1 cellular context compared by ENCODE assay signal in the genomic region with DNA sequence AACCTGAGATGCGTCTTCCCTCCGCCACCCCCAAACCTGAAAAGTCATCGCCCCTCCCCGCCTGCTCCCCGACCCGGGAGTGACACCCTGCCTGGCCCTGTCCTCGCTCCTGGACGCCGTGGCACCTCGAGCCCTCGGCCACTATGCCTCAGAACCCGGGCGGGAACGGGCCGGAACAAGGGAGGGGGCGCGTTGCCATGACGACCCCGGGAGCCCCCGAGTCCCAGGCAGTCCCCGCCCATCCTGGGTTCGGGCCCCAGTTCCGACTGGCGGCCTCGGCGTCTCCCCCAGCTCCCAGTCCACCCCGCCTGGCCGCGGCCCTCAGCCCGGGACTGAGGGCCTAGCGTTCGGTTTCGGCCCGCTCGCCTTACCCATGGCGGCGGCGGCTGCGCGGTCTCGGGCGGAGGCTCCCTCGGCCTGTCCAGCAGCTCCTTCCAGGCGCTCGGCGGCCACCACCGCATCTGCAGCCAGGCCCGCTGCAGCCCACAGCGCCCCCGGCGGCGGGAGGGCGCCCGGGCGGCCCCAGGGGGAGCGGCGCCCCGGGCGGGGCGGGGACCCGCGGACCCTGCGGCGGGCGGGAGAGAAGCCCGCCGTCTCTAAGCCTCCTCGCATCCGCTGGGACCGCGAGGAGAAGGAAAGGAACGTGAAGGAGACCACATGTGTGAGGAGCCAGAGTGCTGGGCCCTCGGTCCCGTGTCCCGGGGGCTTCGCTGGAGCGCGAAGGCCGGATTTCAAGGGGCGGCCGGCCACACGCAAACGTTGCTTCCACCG.
TF ChIP-seq lines count a peak whose summit lies in the region.

A gene with protein sequence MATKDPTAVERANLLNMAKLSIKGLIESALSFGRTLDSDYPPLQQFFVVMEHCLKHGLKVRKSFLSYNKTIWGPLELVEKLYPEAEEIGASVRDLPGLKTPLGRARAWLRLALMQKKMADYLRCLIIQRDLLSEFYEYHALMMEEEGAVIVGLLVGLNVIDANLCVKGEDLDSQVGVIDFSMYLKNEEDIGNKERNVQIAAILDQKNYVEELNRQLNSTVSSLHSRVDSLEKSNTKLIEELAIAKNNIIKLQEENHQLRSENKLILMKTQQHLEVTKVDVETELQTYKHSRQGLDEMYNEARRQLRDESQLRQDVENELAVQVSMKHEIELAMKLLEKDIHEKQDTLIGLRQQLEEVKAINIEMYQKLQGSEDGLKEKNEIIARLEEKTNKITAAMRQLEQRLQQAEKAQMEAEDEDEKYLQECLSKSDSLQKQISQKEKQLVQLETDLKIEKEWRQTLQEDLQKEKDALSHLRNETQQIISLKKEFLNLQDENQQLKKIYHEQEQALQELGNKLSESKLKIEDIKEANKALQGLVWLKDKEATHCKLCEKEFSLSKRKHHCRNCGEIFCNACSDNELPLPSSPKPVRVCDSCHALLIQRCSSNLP (minus strand): TSS at position 463 of the 771 bp plus-strand sequence. CDS start 88 bp downstream, at position 375.

TF ChIP-seq in HepG2, 621 proteins besides CTCF, POLR2A, EP300 and RAD21 (continued from another document and continues in another):
- TF ChIP-seq FOXO1 (CRISPR knock-in tag; IDR thresholded peaks at IDR 0.05) (no peak), KAT8 (CRISPR knock-in tag; IDR thresholded peaks at IDR 0.05) (no peak), AGO2 (optimal IDR thresholded peaks at IDR 0.05; ENCODE audit: low read depth, low read length) (peak; percentile 84), ZFP37 (CRISPR knock-in tag; IDR thresholded peaks at IDR 0.05; ENCODE audit: borderline replicate concordance) (no peak), ZBTB43 (CRISPR knock-in tag; conservative IDR thresholded peaks at IDR 0.05) (no peak), MZF1 (CRISPR knock-in tag; IDR thresholded peaks at IDR 0.05; ENCODE audit: borderline replicate concordance) (no peak), BRD4 (CRISPR knock-in tag; IDR thresholded peaks at IDR 0.05) (0 out of 2 replicates have a peak, but pooled peaks have one; percentile 26), CHD4 (IDR thresholded peaks at IDR 0.05; ENCODE audit: borderline replicate concordance, low read length) (no peak), ZNF44 (CRISPR knock-in tag; IDR thresholded peaks at IDR 0.05) (no peak), KDM6A (CRISPR knock-in tag; IDR thresholded peaks at IDR 0.05; ENCODE audit: low read depth) (no peak), JDP2 (CRISPR knock-in tag; IDR thresholded peaks at IDR 0.05; ENCODE audit: borderline replicate concordance) (no peak), HCFC1 (IDR thresholded peaks at IDR 0.05; ENCODE audit: low read depth, low read length) (no peak), TSC22D2 (CRISPR knock-in tag; IDR thresholded peaks at IDR 0.05; ENCODE audit: borderline replicate concordance) (no peak), CCDC6 (CRISPR knock-in tag; IDR thresholded peaks at IDR 0.05) (peak; percentile 86), GATA4 (IDR thresholded peaks at IDR 0.05; ENCODE audit: borderline replicate concordance, low read depth) (peak; percentile 5; the same call in 1 of the 2 replicates), ZNF570 (CRISPR knock-in tag; IDR thresholded peaks at IDR 0.05; ENCODE audit: borderline replicate concordance) (no peak), SALL1 (CRISPR knock-in tag; IDR thresholded peaks at IDR 0.05) (peak; percentile 66), HMG20B (CRISPR knock-in tag; conservative IDR thresholded peaks at IDR 0.05) (no peak), NR2F1 (CRISPR knock-in tag; IDR thresholded peaks at IDR 0.05) (no peak), ZNF709 (CRISPR knock-in tag; IDR thresholded peaks at IDR 0.05) (no peak; the same call in 1 of the 2 replicates), HNRNPLL (IDR thresholded peaks at IDR 0.05; ENCODE audit: low read depth, low read length, poor library complexity, severe bottlenecking) (no peak), ZNF326 (CRISPR knock-in tag; IDR thresholded peaks at IDR 0.05; ENCODE audit: borderline replicate concordance) (no peak), ZNF512 (CRISPR knock-in tag; IDR thresholded peaks at IDR 0.05) (no peak), CBX2 (IDR thresholded peaks at IDR 0.05; ENCODE audit: low read depth, low read length) (no peak), CBX2 (CRISPR knock-in tag; IDR thresholded peaks at IDR 0.05; ENCODE audit: low read depth) (no peak), HNF4A (CRISPR knock-in tag; IDR thresholded peaks at IDR 0.05) (no peak), ZFP90 (CRISPR knock-in tag; IDR thresholded peaks at IDR 0.05; ENCODE audit: borderline replicate concordance) (no peak), ZNF646 (CRISPR knock-in tag; IDR thresholded peaks at IDR 0.05) (no peak), ZNF17 (CRISPR knock-in tag; IDR thresholded peaks at IDR 0.05) (no peak), GPN1 (CRISPR knock-in tag; IDR thresholded peaks at IDR 0.05; ENCODE audit: borderline replicate concordance) (no peak)
- TF ChIP-seq, protein P1, sequence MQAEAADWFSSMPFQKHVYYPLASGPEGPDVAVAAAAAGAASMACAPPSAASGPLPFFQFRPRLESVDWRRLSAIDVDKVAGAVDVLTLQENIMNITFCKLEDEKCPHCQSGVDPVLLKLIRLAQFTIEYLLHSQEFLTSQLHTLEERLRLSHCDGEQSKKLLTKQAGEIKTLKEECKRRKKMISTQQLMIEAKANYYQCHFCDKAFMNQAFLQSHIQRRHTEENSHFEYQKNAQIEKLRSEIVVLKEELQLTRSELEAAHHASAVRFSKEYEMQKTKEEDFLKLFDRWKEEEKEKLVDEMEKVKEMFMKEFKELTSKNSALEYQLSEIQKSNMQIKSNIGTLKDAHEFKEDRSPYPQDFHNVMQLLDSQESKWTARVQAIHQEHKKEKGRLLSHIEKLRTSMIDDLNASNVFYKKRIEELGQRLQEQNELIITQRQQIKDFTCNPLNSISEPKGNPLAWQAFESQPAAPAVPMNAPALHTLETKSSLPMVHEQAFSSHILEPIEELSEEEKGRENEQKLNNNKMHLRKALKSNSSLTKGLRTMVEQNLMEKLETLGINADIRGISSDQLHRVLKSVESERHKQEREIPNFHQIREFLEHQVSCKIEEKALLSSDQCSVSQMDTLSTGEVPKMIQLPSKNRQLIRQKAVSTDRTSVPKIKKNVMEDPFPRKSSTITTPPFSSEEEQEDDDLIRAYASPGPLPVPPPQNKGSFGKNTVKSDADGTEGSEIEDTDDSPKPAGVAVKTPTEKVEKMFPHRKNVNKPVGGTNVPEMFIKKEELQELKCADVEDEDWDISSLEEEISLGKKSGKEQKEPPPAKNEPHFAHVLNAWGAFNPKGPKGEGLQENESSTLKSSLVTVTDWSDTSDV (CRISPR knock-in tag; IDR thresholded peaks at IDR 0.05) = peak; percentile 93
- TF ChIP-seq, protein P2, sequence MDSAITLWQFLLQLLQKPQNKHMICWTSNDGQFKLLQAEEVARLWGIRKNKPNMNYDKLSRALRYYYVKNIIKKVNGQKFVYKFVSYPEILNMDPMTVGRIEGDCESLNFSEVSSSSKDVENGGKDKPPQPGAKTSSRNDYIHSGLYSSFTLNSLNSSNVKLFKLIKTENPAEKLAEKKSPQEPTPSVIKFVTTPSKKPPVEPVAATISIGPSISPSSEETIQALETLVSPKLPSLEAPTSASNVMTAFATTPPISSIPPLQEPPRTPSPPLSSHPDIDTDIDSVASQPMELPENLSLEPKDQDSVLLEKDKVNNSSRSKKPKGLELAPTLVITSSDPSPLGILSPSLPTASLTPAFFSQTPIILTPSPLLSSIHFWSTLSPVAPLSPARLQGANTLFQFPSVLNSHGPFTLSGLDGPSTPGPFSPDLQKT (CRISPR knock-in tag; IDR thresholded peaks at IDR 0.05; ENCODE audit: borderline replicate concordance) = no peak
- TF ChIP-seq, protein P3, sequence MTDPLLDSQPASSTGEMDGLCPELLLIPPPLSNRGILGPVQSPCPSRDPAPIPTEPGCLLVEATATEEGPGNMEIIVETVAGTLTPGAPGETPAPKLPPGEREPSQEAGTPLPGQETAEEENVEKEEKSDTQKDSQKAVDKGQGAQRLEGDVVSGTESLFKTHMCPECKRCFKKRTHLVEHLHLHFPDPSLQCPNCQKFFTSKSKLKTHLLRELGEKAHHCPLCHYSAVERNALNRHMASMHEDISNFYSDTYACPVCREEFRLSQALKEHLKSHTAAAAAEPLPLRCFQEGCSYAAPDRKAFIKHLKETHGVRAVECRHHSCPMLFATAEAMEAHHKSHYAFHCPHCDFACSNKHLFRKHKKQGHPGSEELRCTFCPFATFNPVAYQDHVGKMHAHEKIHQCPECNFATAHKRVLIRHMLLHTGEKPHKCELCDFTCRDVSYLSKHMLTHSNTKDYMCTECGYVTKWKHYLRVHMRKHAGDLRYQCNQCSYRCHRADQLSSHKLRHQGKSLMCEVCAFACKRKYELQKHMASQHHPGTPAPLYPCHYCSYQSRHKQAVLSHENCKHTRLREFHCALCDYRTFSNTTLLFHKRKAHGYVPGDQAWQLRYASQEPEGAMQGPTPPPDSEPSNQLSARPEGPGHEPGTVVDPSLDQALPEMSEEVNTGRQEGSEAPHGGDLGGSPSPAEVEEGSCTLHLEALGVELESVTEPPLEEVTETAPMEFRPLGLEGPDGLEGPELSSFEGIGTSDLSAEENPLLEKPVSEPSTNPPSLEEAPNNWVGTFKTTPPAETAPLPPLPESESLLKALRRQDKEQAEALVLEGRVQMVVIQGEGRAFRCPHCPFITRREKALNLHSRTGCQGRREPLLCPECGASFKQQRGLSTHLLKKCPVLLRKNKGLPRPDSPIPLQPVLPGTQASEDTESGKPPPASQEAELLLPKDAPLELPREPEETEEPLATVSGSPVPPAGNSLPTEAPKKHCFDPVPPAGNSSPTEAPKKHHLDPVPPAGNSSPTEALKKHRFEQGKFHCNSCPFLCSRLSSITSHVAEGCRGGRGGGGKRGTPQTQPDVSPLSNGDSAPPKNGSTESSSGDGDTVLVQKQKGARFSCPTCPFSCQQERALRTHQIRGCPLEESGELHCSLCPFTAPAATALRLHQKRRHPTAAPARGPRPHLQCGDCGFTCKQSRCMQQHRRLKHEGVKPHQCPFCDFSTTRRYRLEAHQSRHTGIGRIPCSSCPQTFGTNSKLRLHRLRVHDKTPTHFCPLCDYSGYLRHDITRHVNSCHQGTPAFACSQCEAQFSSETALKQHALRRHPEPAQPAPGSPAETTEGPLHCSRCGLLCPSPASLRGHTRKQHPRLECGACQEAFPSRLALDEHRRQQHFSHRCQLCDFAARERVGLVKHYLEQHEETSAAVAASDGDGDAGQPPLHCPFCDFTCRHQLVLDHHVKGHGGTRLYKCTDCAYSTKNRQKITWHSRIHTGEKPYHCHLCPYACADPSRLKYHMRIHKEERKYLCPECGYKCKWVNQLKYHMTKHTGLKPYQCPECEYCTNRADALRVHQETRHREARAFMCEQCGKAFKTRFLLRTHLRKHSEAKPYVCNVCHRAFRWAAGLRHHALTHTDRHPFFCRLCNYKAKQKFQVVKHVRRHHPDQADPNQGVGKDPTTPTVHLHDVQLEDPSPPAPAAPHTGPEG (CRISPR knock-in tag; IDR thresholded peaks at IDR 0.05) = peak; percentile 37; the same call in 1 of the 2 replicates
